In genomic region chr6:33212857-33213165, GRCh38 we compare ENCODE assay signal across 11 cellular contexts. TPM values are rescaled to one million over a fixed set of nuclear protein-coding genes. Genes with fewer than 3 reads are reported as not detected.
DNase-seq lines count a peak whose midpoint lies in the region; ATAC-seq and TF ChIP-seq lines count a peak whose summit lies in the region.
"Had no signal": no experiment of that assay in that cellular context is flagged by ENCODE, and none has a peak within 500 bp of the region (broad histone marks: within the 10 kb centered on the region; RNA-seq: fewer than 3 reads in every experiment).

No MANE protein-coding gene starts in this region.

- H3K4me3 ChIP-seq in heart right ventricle (peak overlapping the region; percentile 37 to 70 (median 55)), mucosa of stomach (ENCODE audit: low read length) (peak overlapping the region; percentile 7), urinary bladder (ENCODE audit: low read depth, low read length) (peak overlapping the region; percentile 31)

- peaks cover 0 to 16% (median 0%) of the 10 kb centered on the region in 7 donors for H3K27me3 ChIP-seq in heart right ventricle
- peaks cover 19% of the 10 kb centered on the region for H3K27me3 ChIP-seq in mucosa of stomach (ENCODE audit: control insufficient read depth, insufficient read depth, low read length)

- peaks cover 24% of the 10 kb centered on the region for H3K36me3 Mint-ChIP-seq in central memory CD8-positive, alpha-beta T cell (ENCODE audit: insufficient read depth)

- peak overlapping the region in 6 of 10 donors; percentile 13 to 72 (median 50) for H3K27ac ChIP-seq in heart right ventricle
- no peak overlapping the region for H3K27ac ChIP-seq in urinary bladder (ENCODE audit: low read depth)

- H3K27me3 Mint-ChIP-seq in central memory CD8-positive, alpha-beta T cell: peaks cover 53% of the 10 kb centered on the region

- no peak overlapping the region for H3K27ac Mint-ChIP-seq in central memory CD8-positive, alpha-beta T cell (ENCODE audit: low read depth)
- H3K27ac Mint-ChIP-seq: activated T-helper 2 cell treated with anti-CD3 and anti-CD28 coated beads, Interferon-gamma antibody, Interleukin-2, Interleukin-4, amounts not matched to agents 10 μg/mL and 5 μg/mL and 100 μg/mL, durations not matched to agents 14 hours and 24 hours and 36 hours had no signal

- no peak for TF ChIP-seq CTCF in heart right ventricle (IDR thresholded peaks at IDR 0.05)

- no peaks in the 10 kb centered on the region for H3K9me3 ChIP-seq in heart right ventricle
- no peaks in the 10 kb centered on the region for H3K9me3 ChIP-seq in mucosa of stomach (ENCODE audit: control insufficient read depth, low read length)

- ATAC-seq in heart right ventricle (no peak), Right ventricle myocardium superior (ENCODE audit: poor library complexity) (no peak), GM21737 (IDR thresholded peaks at IDR 0.05; ENCODE audit: unreplicated experiment) (no peak)
- ATAC-seq in central memory CD8-positive, alpha-beta T cell (replicated peaks; ENCODE audit: extremely low read depth, poor library complexity, severe bottlenecking): no peak

- H3K36me3 ChIP-seq in heart right ventricle: peaks cover 0 to 31% (median 11%) of the 10 kb centered on the region in 9 donors
- peaks cover 7% of the 10 kb centered on the region for H3K36me3 ChIP-seq in mucosa of stomach (ENCODE audit: control insufficient read depth, insufficient read depth, low read length)
- H3K36me3 ChIP-seq in urinary bladder (ENCODE audit: insufficient read depth): no peaks in the 10 kb centered on the region

- 3 to 5% methylated on average over 6 of the region's 6 CpGs for WGBS in heart right ventricle, 2 donors
- WGBS in urinary bladder: 6% methylated on average over 6 of the region's 6 CpGs

- H3K4me3 Mint-ChIP-seq in central memory CD8-positive, alpha-beta T cell: peak overlapping the region; percentile 75

- peak overlapping the region; percentile 61 for H3K9ac ChIP-seq in mucosa of stomach (ENCODE audit: low read length)

- H3K4me1 Mint-ChIP-seq in central memory CD8-positive, alpha-beta T cell: peaks cover 38% of the 10 kb centered on the region

- no peak for DNase-seq in heart right ventricle
- DNase-seq in Right ventricle myocardium superior: no peak
- DNase-seq in central memory CD8-positive, alpha-beta T cell (ENCODE audit: low spot score in 2 of 2): no peak
- no peak for DNase-seq in NCI-H128 (lab: John Stamatoyannopoulos, UW; ENCODE audit: unreplicated experiment)
- no peak for DNase-seq in SK-N-DZ (ENCODE audit: low spot score)
- DNase-seq: DMS79, NCI-H510A had no signal

- H3K4me1 ChIP-seq in heart right ventricle: peaks cover 2 to 35% (median 21%) of the 10 kb centered on the region in 9 donors
- peaks cover 13% of the 10 kb centered on the region for H3K4me1 ChIP-seq in mucosa of stomach (ENCODE audit: control insufficient read depth, insufficient read depth, low read length)
- no peaks in the 10 kb centered on the region for H3K4me1 ChIP-seq in urinary bladder (ENCODE audit: insufficient read depth)

- H3K9me3 Mint-ChIP-seq in central memory CD8-positive, alpha-beta T cell: no peaks in the 10 kb centered on the region
- H3K9me3 Mint-ChIP-seq: activated T-helper 2 cell treated with anti-CD3 and anti-CD28 coated beads, Interferon-gamma antibody, Interleukin-2, Interleukin-4, amounts not matched to agents 10 μg/mL and 5 μg/mL and 100 μg/mL, durations not matched to agents 14 hours and 24 hours and 36 hours had no signal

- intact Hi-C loops in heart right ventricle (cut with DNase I) (loop anchor here in 1 of 10 donors (5.0 kb wide), 1 partner anchor 34 kb away; no protein-coding TSS in a partner anchor), Right ventricle myocardium superior (cut with DNase I) (no loop called here)

RNA-seq across cellular contexts. Expression of gene RING1, which starts 4.5 kb away (rescaled TPM):
- total RNA-seq in heart right ventricle: 10 to 100 TPM; 26.5 to 32.1 (median 28.0) TPM
- 10 to 100 TPM; 28.6 to 35.1 TPM for polyA plus RNA-seq in heart right ventricle
- 26.4 TPM for total RNA-seq in Right ventricle myocardium superior
- 19.1 TPM for total RNA-seq in urinary bladder
- polyA plus RNA-seq in urinary bladder: 48.3 TPM
- 23.3 and 27.1 TPM in 2 replicates for polyA plus RNA-seq in SK-N-DZ (2014; cell fraction: cytosol; rRNA removed)
- polyA plus RNA-seq in SK-N-DZ (2014; cell fraction: nucleus; rRNA removed): 32.4 and 35.4 TPM in 2 replicates

RNA-seq across cellular contexts. Expression of gene HSD17B8, which starts 8.4 kb away (rescaled TPM):
- total RNA-seq in heart right ventricle: 10 to 100 TPM; 17.6 to 25.5 (median 23.0) TPM
- 10 to 100 TPM in 1 of 2 donors, 1 to 10 TPM in 1; 7.4 to 15.1 TPM for polyA plus RNA-seq in heart right ventricle
- 25.1 TPM for total RNA-seq in Right ventricle myocardium superior
- 7.6 TPM for total RNA-seq in urinary bladder
- polyA plus RNA-seq in urinary bladder: 17.3 TPM
- polyA plus RNA-seq in SK-N-DZ (2014; cell fraction: cytosol; rRNA removed): 14.5 and 17.4 TPM in 2 replicates
- 28.4 and 36.4 TPM in 2 replicates for polyA plus RNA-seq in SK-N-DZ (2014; cell fraction: nucleus; rRNA removed)

RNA-seq across cellular contexts. Expression of gene SLC39A7, which starts 12.1 kb away (rescaled TPM):
- total RNA-seq in heart right ventricle (100 to 1,000 TPM in 1 of 10 donors, 10 to 100 TPM in 9; 44.8 to 104 (median 53.1) TPM), Right ventricle myocardium superior (46.0 TPM), urinary bladder (60.0 TPM)
- polyA plus RNA-seq in heart right ventricle (100 to 1,000 TPM in 1 of 2 donors, 10 to 100 TPM in 1; 25.8 to 178 TPM), urinary bladder (77.1 TPM)
- polyA plus RNA-seq in SK-N-DZ (2014; cell fraction: cytosol; rRNA removed): 58.4 and 67.5 TPM in 2 replicates
- polyA plus RNA-seq in SK-N-DZ (2014; cell fraction: nucleus; rRNA removed): 40.4 and 43.7 TPM in 2 replicates

RNA-seq across cellular contexts. Expression of gene RXRB, which starts 12.3 kb away (rescaled TPM):
- total RNA-seq in heart right ventricle (10 to 100 TPM; 29.7 to 39.1 (median 33.2) TPM), Right ventricle myocardium superior (37.9 TPM), urinary bladder (21.4 TPM)
- polyA plus RNA-seq in heart right ventricle (10 to 100 TPM; 22.2 to 40.7 TPM), urinary bladder (41.6 TPM)
- polyA plus RNA-seq in SK-N-DZ (2014; cell fraction: cytosol; rRNA removed): 21.4 and 25.8 TPM in 2 replicates
- 80.1 and 95.9 TPM in 2 replicates for polyA plus RNA-seq in SK-N-DZ (2014; cell fraction: nucleus; rRNA removed)

RNA-seq across cellular contexts. Expression of gene COL11A2, which starts 20.5 kb away (rescaled TPM):
- total RNA-seq in heart right ventricle (1 to 10 TPM in 3 of 10 donors, under 1 TPM in 7; 0.52 to 3.9 (median 0.94) TPM), Right ventricle myocardium superior (0.94 TPM), urinary bladder (1.3 TPM)
- polyA plus RNA-seq in heart right ventricle (1 to 10 TPM in 1 of 2 donors, under 1 TPM in 1; 0.55 to 8.7 TPM), urinary bladder (0.30 TPM)
- polyA plus RNA-seq in SK-N-DZ (2014; cell fraction: cytosol; rRNA removed): 0.18 and 0.32 TPM in 2 replicates
- 13.7 and 15.4 TPM in 2 replicates for polyA plus RNA-seq in SK-N-DZ (2014; cell fraction: nucleus; rRNA removed)
